9 cellular contexts compared by ENCODE assay signal in genomic region chr6:39228111-39228971, GRCh38. TPM values are rescaled to one million over a fixed set of nuclear protein-coding genes. Genes with fewer than 3 reads are reported as not detected.
DNase-seq lines count a peak whose midpoint lies in the region; ATAC-seq and TF ChIP-seq lines count a peak whose summit lies in the region.
"Had no signal": no experiment of that assay in that cellular context is flagged by ENCODE, and none has a peak within 500 bp of the region (broad histone marks: within the 10 kb centered on the region; RNA-seq: fewer than 3 reads in every experiment).

No MANE protein-coding gene starts in this region.

- H3K27me3 ChIP-seq in mammary epithelial cell (ENCODE audit: insufficient read depth, low read length) (no peaks in the 10 kb centered on the region), upper lobe of left lung (no peaks in the 10 kb centered on the region)

- H3K79me2 ChIP-seq in mammary epithelial cell (ENCODE audit: insufficient read depth, low read length), result no peaks in the 10 kb centered on the region

- H3K9ac ChIP-seq in mammary epithelial cell (ENCODE audit: insufficient read depth, low read length), result no peak overlapping the region
- H3K9ac ChIP-seq: BLaER1 treated with 17β-estradiol and CSF1 and Interleukin-3, amounts not matched to agents 10 nM and 100 nM had no signal

- H3K36me3 ChIP-seq in mammary epithelial cell (ENCODE audit: insufficient read depth, low read length) (no peaks in the 10 kb centered on the region), upper lobe of left lung (no peaks in the 10 kb centered on the region)
- H3K36me3 ChIP-seq: BLaER1 treated with 17β-estradiol and CSF1 and Interleukin-3, amounts not matched to agents 10 nM and 100 nM had no signal

- CTCF ChIA-PET in mammary epithelial cell (lab: Charles Lee; ENCODE audit: low non-redundant PET), result interaction anchor here (0.6 kb wide), 1 partner anchor 525 kb away, joined by 10 read pairs; no protein-coding TSS in a partner anchor

- H3K4me3 ChIP-seq in mammary epithelial cell (replicated peaks in 1 of 3; ENCODE audit: insufficient read depth in 1 of 3, low read depth in 2 of 3, low read length in 3 of 3) (peak overlapping the region; percentile 42 to 50 (median 49)), upper lobe of left lung (peak overlapping the region; percentile 57 to 69 (median 61))
- H3K4me3 ChIP-seq: BLaER1 treated with 17β-estradiol and CSF1 and Interleukin-3, amounts not matched to agents 10 nM and 100 nM had no signal

- TF ChIP-seq CTCF in mammary epithelial cell (conservative IDR thresholded peaks at IDR 0.05 in 1 of 2, IDR thresholded peaks at IDR 0.05 in 1 of 2; ENCODE audit: extremely low read depth in 1 of 2, insufficient read depth in 1 of 2, low read depth in 1 of 2, low read length in 2 of 2) (no peak), omental fat pad (IDR thresholded peaks at IDR 0.05) (no peak), upper lobe of left lung (IDR thresholded peaks at IDR 0.05) (no peak)

- peak overlapping the region; percentile 97 for H3K4me2 ChIP-seq in mammary epithelial cell (ENCODE audit: insufficient read depth, low read depth, low read length)
- H3K4me2 ChIP-seq: BLaER1 treated with 17β-estradiol and CSF1 and Interleukin-3, amounts not matched to agents 10 nM and 100 nM had no signal

- 30% methylated on average over 22 of the region's 41 CpGs for WGBS in mammary epithelial cell (ENCODE audit: low coverage, missing lambda C conversion rate)
- 17 to 22% methylated on average over 17 to 40 of the region's 41 CpGs for WGBS in upper lobe of left lung, 2 donors

- H2AFZ ChIP-seq in mammary epithelial cell (ENCODE audit: low read depth, low read length), result peak overlapping the region; percentile 86

- H3K4me1 ChIP-seq in mammary epithelial cell (ENCODE audit: insufficient read depth, low read length), result peaks cover 12% of the 10 kb centered on the region
- H3K4me1 ChIP-seq in upper lobe of left lung, result peaks cover 41 to 65% (median 46%) of the 10 kb centered on the region in 4 donors

- ATAC-seq in omental fat pad (ENCODE audit: low FRiP score) (peak; percentile 20), upper lobe of left lung (ENCODE audit: low FRiP score in 2 of 2) (no peak)

- no peak for TF ChIP-seq POLR2A in upper lobe of left lung (IDR thresholded peaks at IDR 0.05)

- in situ Hi-C loops in mammary epithelial cell (cut with MboI; ENCODE audit: low sequenced_read_pairs in 2 of 2), result no loop called here

- H4K20me1 ChIP-seq in mammary epithelial cell (ENCODE audit: insufficient read depth, low read length), result no peaks in the 10 kb centered on the region
- H4K20me1 ChIP-seq: BLaER1 treated with 17β-estradiol and CSF1 and Interleukin-3, amounts not matched to agents 10 nM and 100 nM had no signal

- H3K9me3 ChIP-seq in mammary epithelial cell (replicated peaks; ENCODE audit: insufficient read depth, low read length) (no peaks in the 10 kb centered on the region), upper lobe of left lung (no peaks in the 10 kb centered on the region)

- dilution Hi-C loops in mammary epithelial cell (cut with HindIII; ENCODE audit: low sequenced_read_pairs), result no loop called here

- no peak for TF ChIP-seq EP300 in upper lobe of left lung (IDR thresholded peaks at IDR 0.05)

- peak; percentile 74 for DNase-seq in activated effector memory CD4-positive, alpha-beta T cell treated with anti-CD3 and anti-CD28 coated beads, Interleukin-2, amount 50 U/mL, for 16 hours
- DNase-seq in activated effector memory CD4-positive, alpha-beta T cell treated with Interleukin-2 at 50 U/mL for 16 hours, result no peak
- DNase-seq in mammary epithelial cell, result no peak
- no peak for DNase-seq in omental fat pad (ENCODE audit: low spot score)
- DNase-seq in upper lobe of left lung, result peak in 1 of 2 donors; percentile 44
- DNase-seq in NCI-H1417 (lab: John Stamatoyannopoulos, UW), result no peak
- DNase-seq in AG08396 (ENCODE audit: low spot score), result no peak
- DNase-seq in cortex of kidney (lab: John Stamatoyannopoulos, UW), result no peak

- intact Hi-C loops in mammary epithelial cell (cut with micrococcal nuclease), result no loop called here

- no TSS peak for BruUV-seq in mammary epithelial cell (replicated peaks; lab: Mats Ljungman, UMichigan)

- H3K27ac ChIP-seq in mammary epithelial cell (ENCODE audit: insufficient read depth, low read depth, low read length), result no peak overlapping the region
- H3K27ac ChIP-seq in upper lobe of left lung, result peak overlapping the region; percentile 56 to 83 (median 79)
- H3K27ac ChIP-seq: BLaER1 treated with 17β-estradiol and CSF1 and Interleukin-3, amounts not matched to agents 10 nM and 100 nM had no signal

RNA-seq across cellular contexts. Expression of gene KCNK5, which starts 0.9 kb away (rescaled TPM):
- total RNA-seq in mammary epithelial cell, result 1 to 10 TPM in 1 of 2 donors, not detected in 1; 1.3 TPM
- polyA plus RNA-seq in mammary epithelial cell, result 0.40 TPM
- not detected for polyA minus RNA-seq in mammary epithelial cell
- 10 to 100 TPM in 1 of 4 donors, 1 to 10 TPM in 3; 1.7 to 10.9 (median 4.1) TPM for total RNA-seq in omental fat pad
- total RNA-seq in upper lobe of left lung, result 10 to 100 TPM in 5 of 6 donors, 1 to 10 TPM in 1; 8.9 to 34.6 (median 17.3) TPM
